ENCODE assay signal across 23 cellular contexts in genomic region chr10:18345308-18345707, GRCh38.
"Had no signal": no experiment of that assay in that cellular context is flagged by ENCODE, and none has a peak within 500 bp of the region (broad histone marks: within the 10 kb centered on the region; RNA-seq: fewer than 3 reads in every experiment).

No MANE protein-coding gene starts in this region.

- H3K36me3 ChIP-seq: gastrocnemius medialis, neutrophil, thoracic aorta, tibial nerve, upper lobe of left lung had no signal

- FAIRE-seq: colon, small intestine, urothelium cell line had no signal

- ATAC-seq: esophagus mucosa; gastrocnemius medialis; left cardiac atrium; natural killer cell; stimulated activated naive B cell treated with anti-CD40 and anti-IgM and Interleukin-4, amounts not matched to agents 10 μg/mL and 1 μg/mL and 100 μg/mL, for 72 hours had no signal

- H2AFZ ChIP-seq: parathyroid adenoma had no signal

- H3K27ac ChIP-seq: dorsolateral prefrontal cortex, gastrocnemius medialis, neutrophil, parathyroid adenoma, thoracic aorta, tibial nerve, upper lobe of left lung had no signal

- H3K79me2 ChIP-seq: parathyroid adenoma had no signal

- H3K9me3 ChIP-seq: gastrocnemius medialis, neutrophil, thoracic aorta, tibial nerve, upper lobe of left lung had no signal

- H3K9ac ChIP-seq: parathyroid adenoma had no signal

- H3K27me3 ChIP-seq: gastrocnemius medialis, neutrophil, tibial nerve, upper lobe of left lung had no signal

- DNase-seq: central memory CD4-positive, alpha-beta T cell; dorsolateral prefrontal cortex; effector CD4-positive, alpha-beta T cell; foreskin fibroblast; gastrocnemius medialis; head of caudate nucleus; hippocampal formation; islet precursor cell; left cardiac atrium; natural killer cell; small intestine; stimulated activated CD4-positive, alpha-beta T cell treated with anti-CD3 and anti-CD28 coated beads, Interleukin-15, amount 100 ng/mL, for 24 hours; stimulated activated CD4-positive, alpha-beta T cell treated with anti-CD3 and anti-CD28 coated beads, Interleukin-2, amount 100 ng/mL, for 48 hours; stimulated activated naive B cell treated with anti-CD40 and anti-IgM and Interleukin-4, amounts not matched to agents 10 μg/mL and 1 μg/mL and 100 μg/mL, for 72 hours; upper lobe of left lung had no signal

- H3K4me3 ChIP-seq: dorsolateral prefrontal cortex, gastrocnemius medialis, lung, thoracic aorta, tibial nerve, upper lobe of left lung had no signal

- H3K4me1 ChIP-seq: gastrocnemius medialis, parathyroid adenoma, tibial nerve, upper lobe of left lung had no signal
